ENCODE assay signal across 10 cellular contexts in genomic region chr16:57619606-57620315, GRCh38.
DNase-seq lines count a peak whose midpoint lies in the region; ATAC-seq lines count a peak whose summit lies in the region.
"Had no signal": no experiment of that assay in that cellular context is flagged by ENCODE, and none has a peak within 500 bp of the region (broad histone marks: within the 10 kb centered on the region; RNA-seq: fewer than 3 reads in every experiment).

No MANE protein-coding gene starts in this region.

- peak; percentile 57 for DNase-seq in DMS79 treated with DMSO at 0.1 percent for 48 hours (lab: John Stamatoyannopoulos, UW)
- peak; percentile 76 for DNase-seq in NCI-H2196 (lab: John Stamatoyannopoulos, UW; ENCODE audit: unreplicated experiment)
- DNase-seq in GF-D8 (lab: John Stamatoyannopoulos, UW): no peak
- DNase-seq in activated T-cell treated with anti-CD3 and anti-CD28 coated beads for 4 hours: no peak

- no peaks in the 10 kb centered on the region for H3K27me3 ChIP-seq in endocrine pancreas (ENCODE audit: control insufficient read depth, insufficient read depth, low read length)
- H3K27me3 ChIP-seq in rectal smooth muscle tissue (ENCODE audit: control insufficient read depth, insufficient read depth, low read length): no peaks in the 10 kb centered on the region
- H3K27me3 ChIP-seq: right lobe of liver had no signal

- no peak overlapping the region for H3K27ac ChIP-seq in rectal smooth muscle tissue (ENCODE audit: low read depth, low read length)
- H3K27ac ChIP-seq: HL-60, right lobe of liver had no signal

- no peak for ATAC-seq in HG02588 (IDR thresholded peaks at IDR 0.05; ENCODE audit: unreplicated experiment)
- no peak for ATAC-seq in HG03520 (IDR thresholded peaks at IDR 0.05; ENCODE audit: unreplicated experiment)

- H3K4me1 ChIP-seq in endocrine pancreas (ENCODE audit: control insufficient read depth, insufficient read depth, low read length): no peaks in the 10 kb centered on the region
- no peaks in the 10 kb centered on the region for H3K4me1 ChIP-seq in rectal smooth muscle tissue (ENCODE audit: control insufficient read depth, insufficient read depth, low read length)
- H3K4me1 ChIP-seq: right lobe of liver had no signal

- H3K9me3 ChIP-seq in endocrine pancreas (ENCODE audit: control insufficient read depth, low read length): no peaks in the 10 kb centered on the region
- H3K9me3 ChIP-seq: right lobe of liver had no signal

- H3K9ac ChIP-seq in endocrine pancreas (ENCODE audit: control insufficient read depth, insufficient read depth, low read length) (peak overlapping the region; percentile 58), rectal smooth muscle tissue (ENCODE audit: low read length) (no peak overlapping the region)

- no peak overlapping the region for H3K4me3 ChIP-seq in endocrine pancreas (ENCODE audit: control insufficient read depth, insufficient read depth, low read length)
- H3K4me3 ChIP-seq in rectal smooth muscle tissue (ENCODE audit: low read length): peak overlapping the region; percentile 58
- H3K4me3 ChIP-seq: right lobe of liver had no signal

- H3K36me3 ChIP-seq in endocrine pancreas (ENCODE audit: control insufficient read depth, insufficient read depth, low read length): no peaks in the 10 kb centered on the region
- no peaks in the 10 kb centered on the region for H3K36me3 ChIP-seq in rectal smooth muscle tissue (ENCODE audit: control insufficient read depth, insufficient read depth, low read length)
- H3K36me3 ChIP-seq: right lobe of liver had no signal

Comparison
In these comparisons a context has a peak if more than half of its experiments do, and no peak if none do; other contexts are left out.
1. DNase-seq: peak in DMS79 treated with DMSO at 0.1 percent for 48 hours (single experiment) and NCI-H2196 (single experiment); none in GF-D8 (single experiment) and activated T-cell treated with anti-CD3 and anti-CD28 coated beads for 4 hours (single experiment).